8 cellular contexts compared by ENCODE assay signal in genomic region chr7:150992833-150993302, GRCh38. TPM values are rescaled to one million over a fixed set of nuclear protein-coding genes. Genes with fewer than 3 reads are reported as not detected.
DNase-seq lines count a peak whose midpoint lies in the region; ATAC-seq and TF ChIP-seq lines count a peak whose summit lies in the region.

No MANE protein-coding gene starts in this region.

- TF ChIP-seq CTCF in vagina (IDR thresholded peaks at IDR 0.05) (no peak), colonic mucosa (IDR thresholded peaks at IDR 0.05) (no peak)

- ATAC-seq in GM19467 (IDR thresholded peaks at IDR 0.05; ENCODE audit: unreplicated experiment) (peak; percentile 55), left ventricle myocardium superior (peak; percentile 51)

- intact Hi-C loops in left ventricle myocardium superior (cut with micrococcal nuclease): no loop called here
- intact Hi-C loops in vagina (cut with DNase I): no loop called here
- intact Hi-C loops in colonic mucosa (cut with DNase I): no loop called here

- no peak overlapping the region for H3K9ac ChIP-seq in colonic mucosa (ENCODE audit: low read depth in 2 of 2, low read length in 2 of 2)

- no peak overlapping the region for H3K4me3 ChIP-seq in vagina
- no peak overlapping the region for H3K4me3 ChIP-seq in colonic mucosa

- DNase-seq in AG08395 (ENCODE audit: low spot score) (peak; percentile 49), RKO (ENCODE audit: low spot score) (peak; percentile 58), left ventricle myocardium superior (peak; percentile 45), vagina (ENCODE audit: extremely low spot score in 2 of 2) (no peak), colonic mucosa (no peak), NCI-H446 treated with DMSO at 0.1 percent for 48 hours (lab: John Stamatoyannopoulos, UW) (no peak)
- no peak for DNase-seq in activated CD8-positive, alpha-beta memory T cell treated with anti-CD3 and anti-CD28 coated beads for 24 hours

- peaks cover 27% of the 10 kb centered on the region for H3K4me1 ChIP-seq in vagina
- H3K4me1 ChIP-seq in colonic mucosa: no peaks in the 10 kb centered on the region

- no peaks in the 10 kb centered on the region for H3K27me3 ChIP-seq in vagina
- H3K27me3 ChIP-seq in colonic mucosa: no peaks in the 10 kb centered on the region

- TF ChIP-seq POLR2A in vagina (IDR thresholded peaks at IDR 0.05): no peak

- H3K36me3 ChIP-seq in vagina (no peaks in the 10 kb centered on the region), colonic mucosa (no peaks in the 10 kb centered on the region)

- H3K27ac ChIP-seq in vagina (peak overlapping the region; percentile 20), colonic mucosa (no peak overlapping the region)

- H3K9me3 ChIP-seq in vagina: no peaks in the 10 kb centered on the region
- no peaks in the 10 kb centered on the region for H3K9me3 ChIP-seq in colonic mucosa

RNA-seq across cellular contexts. Expression of gene NOS3, which starts 2.1 kb away (rescaled TPM):
- total RNA-seq in left ventricle myocardium superior: 10.9 TPM
- 22.8 TPM for total RNA-seq in vagina
- 1 to 10 TPM; 4.0 to 4.2 TPM for total RNA-seq in colonic mucosa

RNA-seq across cellular contexts. Expression of gene KCNH2, which starts 14.7 kb away (rescaled TPM):
- total RNA-seq in left ventricle myocardium superior: 107 TPM
- total RNA-seq in vagina: 6.4 TPM
- 1 to 10 TPM; 3.3 to 8.8 TPM for total RNA-seq in colonic mucosa

RNA-seq across cellular contexts. Expression of gene ATG9B, which starts 31.4 kb away (rescaled TPM):
- total RNA-seq in left ventricle myocardium superior: not detected
- 34.1 TPM for total RNA-seq in vagina
- total RNA-seq in colonic mucosa: 1 to 10 TPM in 1 of 2 donors, under 1 TPM in 1; 0.66 to 1.2 TPM

RNA-seq across cellular contexts. Expression of gene ABCB8, which starts 35.4 kb away (rescaled TPM):
- total RNA-seq in left ventricle myocardium superior: 29.7 TPM
- total RNA-seq in vagina: 38.3 TPM
- 10 to 100 TPM; 26.7 to 59.5 TPM for total RNA-seq in colonic mucosa

RNA-seq across cellular contexts. Expression of gene ASIC3, which starts 55.5 kb away (rescaled TPM):
- total RNA-seq in left ventricle myocardium superior: 8.6 TPM
- total RNA-seq in vagina: 3.7 TPM
- 1 to 10 TPM; 1.0 to 2.2 TPM for total RNA-seq in colonic mucosa

Comparison
In these comparisons a context has a peak if more than half of its experiments do, and no peak if none do; other contexts are left out.
1. DNase-seq: peak in AG08395 (single experiment), RKO (single experiment) and left ventricle myocardium superior (single experiment); none in vagina (0 of 2), activated CD8-positive, alpha-beta memory T cell treated with anti-CD3 and anti-CD28 coated beads for 24 hours (single experiment), colonic mucosa (single experiment) and NCI-H446 treated with DMSO at 0.1 percent for 48 hours (single experiment).
2. RNA of gene KCNH2, which starts 14.7 kb away (total RNA-seq): 107 TPM in left ventricle myocardium superior (single experiment); 3.3 to 8.8 TPM in colonic mucosa and 6.4 TPM in vagina (single experiment); every median in the first group is over 10 times any median in the second.
3. RNA of gene ATG9B, which starts 31.4 kb away (total RNA-seq): 34.1 TPM in vagina (single experiment); 0.66 to 1.2 TPM in colonic mucosa and not detected in left ventricle myocardium superior (single experiment); every median in the first group is over 10 times any median in the second.